Comparison of ENCODE assay signal across 1 cellular context in the genomic region with DNA sequence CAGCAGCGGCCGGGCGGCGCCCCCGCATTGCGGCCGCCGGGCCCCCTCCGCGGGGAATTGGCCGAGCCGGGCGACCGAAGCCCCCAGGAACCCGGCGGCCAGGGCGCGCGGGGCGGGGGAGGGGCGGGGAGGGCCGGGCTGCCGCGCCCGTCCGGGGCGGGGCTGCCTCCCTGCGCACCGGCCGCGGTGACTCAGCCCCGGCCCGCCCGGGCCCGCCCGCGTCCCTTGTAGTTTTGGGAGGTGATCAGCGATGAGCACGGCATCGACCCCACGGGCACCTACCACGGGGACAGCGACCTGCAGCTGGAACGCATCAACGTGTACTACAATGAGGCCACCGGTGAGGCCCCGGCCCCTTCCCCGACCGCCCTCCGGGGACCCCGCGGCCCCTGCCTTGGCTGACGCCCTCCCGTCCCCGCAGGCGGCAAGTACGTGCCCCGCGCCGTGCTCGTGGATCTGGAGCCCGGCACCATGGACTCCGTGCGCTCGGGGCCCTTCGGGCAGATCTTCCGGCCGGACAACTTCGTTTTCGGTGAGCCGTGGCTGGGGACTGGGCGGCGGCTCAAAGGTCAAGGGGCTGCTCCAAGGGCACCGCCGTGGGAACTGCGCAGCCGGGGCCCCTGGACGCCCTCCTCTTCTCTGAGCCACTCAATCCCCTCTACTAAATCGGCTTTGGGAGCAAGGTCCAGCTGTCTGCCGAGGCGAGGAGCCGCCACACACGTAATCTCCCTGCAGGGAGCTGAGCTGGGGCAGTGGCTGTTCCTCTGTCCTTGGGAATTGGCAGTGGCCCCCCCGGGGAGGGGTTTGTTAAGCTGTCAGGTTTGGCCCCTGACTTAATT.
TF ChIP-seq lines count a peak whose summit lies in the region.

No MANE protein-coding gene starts in this region.

TF ChIP-seq in HepG2, 621 proteins besides CTCF, POLR2A, EP300 and RAD21 (continued from another document and continues in another):
- no peak for TF ChIP-seq ZNF407 (CRISPR knock-in tag; IDR thresholded peaks at IDR 0.05; ENCODE audit: not compliant biosample characterization)
- TF ChIP-seq, protein P1, sequence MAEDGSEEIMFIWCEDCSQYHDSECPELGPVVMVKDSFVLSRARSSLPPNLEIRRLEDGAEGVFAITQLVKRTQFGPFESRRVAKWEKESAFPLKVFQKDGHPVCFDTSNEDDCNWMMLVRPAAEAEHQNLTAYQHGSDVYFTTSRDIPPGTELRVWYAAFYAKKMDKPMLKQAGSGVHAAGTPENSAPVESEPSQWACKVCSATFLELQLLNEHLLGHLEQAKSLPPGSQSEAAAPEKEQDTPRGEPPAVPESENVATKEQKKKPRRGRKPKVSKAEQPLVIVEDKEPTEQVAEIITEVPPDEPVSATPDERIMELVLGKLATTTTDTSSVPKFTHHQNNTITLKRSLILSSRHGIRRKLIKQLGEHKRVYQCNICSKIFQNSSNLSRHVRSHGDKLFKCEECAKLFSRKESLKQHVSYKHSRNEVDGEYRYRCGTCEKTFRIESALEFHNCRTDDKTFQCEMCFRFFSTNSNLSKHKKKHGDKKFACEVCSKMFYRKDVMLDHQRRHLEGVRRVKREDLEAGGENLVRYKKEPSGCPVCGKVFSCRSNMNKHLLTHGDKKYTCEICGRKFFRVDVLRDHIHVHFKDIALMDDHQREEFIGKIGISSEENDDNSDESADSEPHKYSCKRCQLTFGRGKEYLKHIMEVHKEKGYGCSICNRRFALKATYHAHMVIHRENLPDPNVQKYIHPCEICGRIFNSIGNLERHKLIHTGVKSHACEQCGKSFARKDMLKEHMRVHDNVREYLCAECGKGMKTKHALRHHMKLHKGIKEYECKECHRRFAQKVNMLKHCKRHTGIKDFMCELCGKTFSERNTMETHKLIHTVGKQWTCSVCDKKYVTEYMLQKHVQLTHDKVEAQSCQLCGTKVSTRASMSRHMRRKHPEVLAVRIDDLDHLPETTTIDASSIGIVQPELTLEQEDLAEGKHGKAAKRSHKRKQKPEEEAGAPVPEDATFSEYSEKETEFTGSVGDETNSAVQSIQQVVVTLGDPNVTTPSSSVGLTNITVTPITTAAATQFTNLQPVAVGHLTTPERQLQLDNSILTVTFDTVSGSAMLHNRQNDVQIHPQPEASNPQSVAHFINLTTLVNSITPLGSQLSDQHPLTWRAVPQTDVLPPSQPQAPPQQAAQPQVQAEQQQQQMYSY (CRISPR knock-in tag; IDR thresholded peaks at IDR 0.05), result no peak
- TF ChIP-seq, protein P2, sequence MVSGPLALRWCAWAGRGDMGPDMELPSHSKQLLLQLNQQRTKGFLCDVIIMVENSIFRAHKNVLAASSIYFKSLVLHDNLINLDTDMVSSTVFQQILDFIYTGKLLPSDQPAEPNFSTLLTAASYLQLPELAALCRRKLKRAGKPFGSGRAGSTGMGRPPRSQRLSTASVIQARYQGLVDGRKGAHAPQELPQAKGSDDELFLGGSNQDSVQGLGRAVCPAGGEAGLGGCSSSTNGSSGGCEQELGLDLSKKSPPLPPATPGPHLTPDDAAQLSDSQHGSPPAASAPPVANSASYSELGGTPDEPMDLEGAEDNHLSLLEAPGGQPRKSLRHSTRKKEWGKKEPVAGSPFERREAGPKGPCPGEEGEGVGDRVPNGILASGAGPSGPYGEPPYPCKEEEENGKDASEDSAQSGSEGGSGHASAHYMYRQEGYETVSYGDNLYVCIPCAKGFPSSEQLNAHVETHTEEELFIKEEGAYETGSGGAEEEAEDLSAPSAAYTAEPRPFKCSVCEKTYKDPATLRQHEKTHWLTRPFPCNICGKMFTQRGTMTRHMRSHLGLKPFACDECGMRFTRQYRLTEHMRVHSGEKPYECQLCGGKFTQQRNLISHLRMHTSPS (CRISPR knock-in tag; IDR thresholded peaks at IDR 0.05; ENCODE audit: low read depth), result no peak
- no peak for TF ChIP-seq TRAFD1 (CRISPR knock-in tag; IDR thresholded peaks at IDR 0.05; ENCODE audit: borderline replicate concordance)
- TF ChIP-seq ZNF280D (CRISPR knock-in tag; IDR thresholded peaks at IDR 0.05), result 0 out of 2 replicates have a peak, but pooled peaks have one; percentile 37
- TF ChIP-seq ZNF841 (CRISPR knock-in tag; IDR thresholded peaks at IDR 0.05; ENCODE audit: borderline replicate concordance), result no peak; the same call in 1 of the 2 replicates
- peak; percentile 74 for TF ChIP-seq HNF4G (IDR thresholded peaks at IDR 0.05; ENCODE audit: borderline replicate concordance, low read depth, low read length)
- TF ChIP-seq HNF4G (CRISPR knock-in tag; IDR thresholded peaks at IDR 0.05; ENCODE audit: borderline replicate concordance, low read depth), result peak; percentile 54; the same call in 1 of the 2 replicates
- TF ChIP-seq KLF11 (CRISPR knock-in tag; IDR thresholded peaks at IDR 0.05), result no peak
- TF ChIP-seq, protein P3, sequence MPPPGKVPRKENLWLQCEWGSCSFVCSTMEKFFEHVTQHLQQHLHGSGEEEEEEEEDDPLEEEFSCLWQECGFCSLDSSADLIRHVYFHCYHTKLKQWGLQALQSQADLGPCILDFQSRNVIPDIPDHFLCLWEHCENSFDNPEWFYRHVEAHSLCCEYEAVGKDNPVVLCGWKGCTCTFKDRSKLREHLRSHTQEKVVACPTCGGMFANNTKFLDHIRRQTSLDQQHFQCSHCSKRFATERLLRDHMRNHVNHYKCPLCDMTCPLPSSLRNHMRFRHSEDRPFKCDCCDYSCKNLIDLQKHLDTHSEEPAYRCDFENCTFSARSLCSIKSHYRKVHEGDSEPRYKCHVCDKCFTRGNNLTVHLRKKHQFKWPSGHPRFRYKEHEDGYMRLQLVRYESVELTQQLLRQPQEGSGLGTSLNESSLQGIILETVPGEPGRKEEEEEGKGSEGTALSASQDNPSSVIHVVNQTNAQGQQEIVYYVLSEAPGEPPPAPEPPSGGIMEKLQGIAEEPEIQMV (CRISPR knock-in tag; IDR thresholded peaks at IDR 0.05; ENCODE audit: low read depth), result no peak
- TF ChIP-seq ZNF678 (CRISPR knock-in tag; IDR thresholded peaks at IDR 0.05), result no peak
- no peak for TF ChIP-seq NAIF1 (CRISPR knock-in tag; IDR thresholded peaks at IDR 0.05; ENCODE audit: borderline replicate concordance)
- TF ChIP-seq, protein P4, sequence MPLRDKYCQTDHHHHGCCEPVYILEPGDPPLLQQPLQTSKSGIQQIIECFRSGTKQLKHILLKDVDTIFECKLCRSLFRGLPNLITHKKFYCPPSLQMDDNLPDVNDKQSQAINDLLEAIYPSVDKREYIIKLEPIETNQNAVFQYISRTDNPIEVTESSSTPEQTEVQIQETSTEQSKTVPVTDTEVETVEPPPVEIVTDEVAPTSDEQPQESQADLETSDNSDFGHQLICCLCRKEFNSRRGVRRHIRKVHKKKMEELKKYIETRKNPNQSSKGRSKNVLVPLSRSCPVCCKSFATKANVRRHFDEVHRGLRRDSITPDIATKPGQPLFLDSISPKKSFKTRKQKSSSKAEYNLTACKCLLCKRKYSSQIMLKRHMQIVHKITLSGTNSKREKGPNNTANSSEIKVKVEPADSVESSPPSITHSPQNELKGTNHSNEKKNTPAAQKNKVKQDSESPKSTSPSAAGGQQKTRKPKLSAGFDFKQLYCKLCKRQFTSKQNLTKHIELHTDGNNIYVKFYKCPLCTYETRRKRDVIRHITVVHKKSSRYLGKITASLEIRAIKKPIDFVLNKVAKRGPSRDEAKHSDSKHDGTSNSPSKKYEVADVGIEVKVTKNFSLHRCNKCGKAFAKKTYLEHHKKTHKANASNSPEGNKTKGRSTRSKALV (CRISPR knock-in tag; IDR thresholded peaks at IDR 0.05), result no peak
- TF ChIP-seq, protein P5, sequence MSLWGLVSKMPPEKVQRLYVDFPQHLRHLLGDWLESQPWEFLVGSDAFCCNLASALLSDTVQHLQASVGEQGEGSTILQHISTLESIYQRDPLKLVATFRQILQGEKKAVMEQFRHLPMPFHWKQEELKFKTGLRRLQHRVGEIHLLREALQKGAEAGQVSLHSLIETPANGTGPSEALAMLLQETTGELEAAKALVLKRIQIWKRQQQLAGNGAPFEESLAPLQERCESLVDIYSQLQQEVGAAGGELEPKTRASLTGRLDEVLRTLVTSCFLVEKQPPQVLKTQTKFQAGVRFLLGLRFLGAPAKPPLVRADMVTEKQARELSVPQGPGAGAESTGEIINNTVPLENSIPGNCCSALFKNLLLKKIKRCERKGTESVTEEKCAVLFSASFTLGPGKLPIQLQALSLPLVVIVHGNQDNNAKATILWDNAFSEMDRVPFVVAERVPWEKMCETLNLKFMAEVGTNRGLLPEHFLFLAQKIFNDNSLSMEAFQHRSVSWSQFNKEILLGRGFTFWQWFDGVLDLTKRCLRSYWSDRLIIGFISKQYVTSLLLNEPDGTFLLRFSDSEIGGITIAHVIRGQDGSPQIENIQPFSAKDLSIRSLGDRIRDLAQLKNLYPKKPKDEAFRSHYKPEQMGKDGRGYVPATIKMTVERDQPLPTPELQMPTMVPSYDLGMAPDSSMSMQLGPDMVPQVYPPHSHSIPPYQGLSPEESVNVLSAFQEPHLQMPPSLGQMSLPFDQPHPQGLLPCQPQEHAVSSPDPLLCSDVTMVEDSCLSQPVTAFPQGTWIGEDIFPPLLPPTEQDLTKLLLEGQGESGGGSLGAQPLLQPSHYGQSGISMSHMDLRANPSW (CRISPR knock-in tag; IDR thresholded peaks at IDR 0.05; ENCODE audit: borderline replicate concordance), result no peak
- no peak for TF ChIP-seq KDM3A (CRISPR knock-in tag; IDR thresholded peaks at IDR 0.05; ENCODE audit: low read depth)
- TF ChIP-seq ZBTB42 (CRISPR knock-in tag; IDR thresholded peaks at IDR 0.05), result no peak
- no peak for TF ChIP-seq ZNF674 (CRISPR knock-in tag; IDR thresholded peaks at IDR 0.05; ENCODE audit: low read depth)
